Comparison of ENCODE assay signal across 24 cellular contexts in the genomic region with DNA sequence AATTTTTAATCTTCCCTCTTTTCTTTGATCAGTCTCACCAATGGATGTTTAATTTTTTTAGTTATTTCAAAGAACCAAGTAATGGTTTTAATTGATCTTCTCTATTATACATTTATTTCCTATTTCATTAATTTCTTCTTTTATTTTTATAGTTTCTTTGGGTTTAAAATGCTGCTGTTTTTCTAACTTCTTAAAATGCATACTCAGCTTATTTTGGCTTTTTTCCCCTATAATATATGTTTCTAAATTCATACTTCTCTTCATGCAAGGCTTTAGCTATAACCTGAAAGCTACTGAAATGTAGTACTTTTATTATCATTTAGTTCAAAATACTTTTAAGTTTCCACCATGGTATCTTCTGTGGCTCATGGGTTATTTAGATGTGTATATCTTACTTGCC. TPM values are rescaled to one million over a fixed set of nuclear protein-coding genes. Genes with fewer than 3 reads are reported as not detected.
DNase-seq lines count a peak whose midpoint lies in the region; ATAC-seq, FAIRE-seq and TF ChIP-seq lines count a peak whose summit lies in the region.
"Had no signal": no experiment of that assay in that cellular context is flagged by ENCODE, and none has a peak within 500 bp of the region (broad histone marks: within the 10 kb centered on the region; RNA-seq: fewer than 3 reads in every experiment).

No MANE protein-coding gene starts in this region.

- no peak overlapping the region for H3K14ac ChIP-seq in IMR-90 (replicated peaks; ENCODE audit: low read depth, low read length)

- H3K18ac ChIP-seq in IMR-90 (ENCODE audit: low read depth, low read length), result no peak overlapping the region

- no peak overlapping the region for H2BK15ac ChIP-seq in IMR-90 (ENCODE audit: low read depth, low read length)

- no peak overlapping the region for H3K4ac ChIP-seq in IMR-90 (ENCODE audit: low read depth, low read length)

- no peak overlapping the region for H2AK9ac ChIP-seq in IMR-90 (replicated peaks; ENCODE audit: low read depth, low read length, poor library complexity)

- H3K27me3 ChIP-seq in IMR-90 (ENCODE audit: control insufficient read depth, insufficient read depth, low read length), result peaks cover 2% of the 10 kb centered on the region
- H3K27me3 ChIP-seq: BLaER1 treated with 17β-estradiol and CSF1 and Interleukin-3, amounts not matched to agents 10 nM and 100 nM had no signal

- peaks cover 6% of the 10 kb centered on the region for H3K9me3 Mint-ChIP-seq in activated T-cell treated with anti-CD3 and anti-CD28 coated beads, Interleukin-2, amount 50 U/mL, for 4 hours

- CTCF ChIA-PET in A549 (lab: Yijun Ruan, JAX) (no interaction called here), IMR-90 (lab: Yijun Ruan, JAX) (no interaction called here)

- no peaks in the 10 kb centered on the region for H3K79me1 ChIP-seq in IMR-90 (ENCODE audit: low read depth in 1 of 2, low read length in 2 of 2)

- H3K9me3 ChIP-seq in A549 (peaks cover 2% of the 10 kb centered on the region; the same call in 1 of the 3 replicates), IMR-90 (ENCODE audit: control insufficient read depth, insufficient read depth, low read length) (peaks cover 6% of the 10 kb centered on the region), kidney (ENCODE audit: control insufficient read depth in 1 of 2, low read length in 2 of 2) (peaks cover 0 to 6% of the 10 kb centered on the region in 2 donors)
- H3K9me3 ChIP-seq: BE2C had no signal

- H4K91ac ChIP-seq in IMR-90 (ENCODE audit: insufficient read depth, low read depth, low read length), result no peak overlapping the region

- no peak overlapping the region for H2BK5ac ChIP-seq in IMR-90 (ENCODE audit: low read depth, low read length, poor library complexity, severe bottlenecking)

- peaks cover 10% of the 10 kb centered on the region for H3K4me1 Mint-ChIP-seq in activated T-cell treated with anti-CD3 and anti-CD28 coated beads, Interleukin-2, amount 50 U/mL, for 4 hours (ENCODE audit: low read depth)
- H3K4me1 Mint-ChIP-seq: CD14-positive monocyte had no signal

- POLR2A ChIA-PET in A549 (lab: Yijun Ruan, JAX), result no interaction called here
- POLR2A ChIA-PET in IMR-90 (lab: Charles Lee; ENCODE audit: unreplicated experiment), result no interaction called here

- no peak overlapping the region for H4K8ac ChIP-seq in IMR-90 (ENCODE audit: low read depth in 2 of 2, low read length in 2 of 2)

- H2BK120ac ChIP-seq in IMR-90 (ENCODE audit: low read depth, low read length), result no peak overlapping the region

- no peak for TF ChIP-seq EP300 in A549 (IDR thresholded peaks at IDR 0.05)

- H3K56ac ChIP-seq in IMR-90 (ENCODE audit: extremely low read depth, insufficient read depth, low read length), result no peak overlapping the region

- intact Hi-C loops in IMR-90 (cut with micrococcal nuclease), result no loop called here
- intact Hi-C loops in kidney (cut with DNase I), result no loop called here

- no peak for FAIRE-seq in A549 (lab: Jason Lieb, UNC)
- FAIRE-seq in colon (lab: Jason Lieb, UNC), result peak; percentile 18
- peak; percentile 79 for FAIRE-seq in kidney (lab: Jason Lieb, UNC)
- FAIRE-seq: D721Med, GM12891, GM19239 had no signal

- no peak overlapping the region for H2BK20ac ChIP-seq in IMR-90 (ENCODE audit: low read depth, low read length)

- H3K27me3 Mint-ChIP-seq in activated T-cell treated with anti-CD3 and anti-CD28 coated beads, Interleukin-2, amount 50 U/mL, for 4 hours (ENCODE audit: low read depth), result peaks cover 9% of the 10 kb centered on the region

- dilution Hi-C loops in IMR-90 (cut with HindIII; ENCODE audit: low sequenced_read_pairs, unreplicated experiment), result no loop called here

- no peaks in the 10 kb centered on the region for H3K9me1 ChIP-seq in IMR-90 (ENCODE audit: insufficient read depth, low read length)

- H2AFZ ChIP-seq in IMR-90 (replicated peaks; ENCODE audit: low read length, poor library complexity), result no peak overlapping the region
- H2AFZ ChIP-seq: GM23248 had no signal

- H3K36me3 Mint-ChIP-seq in activated T-cell treated with anti-CD3 and anti-CD28 coated beads, Interleukin-2, amount 50 U/mL, for 4 hours (ENCODE audit: insufficient read depth), result peaks cover 2% of the 10 kb centered on the region
- H3K36me3 Mint-ChIP-seq: CD14-positive monocyte had no signal

- H3K4me1 ChIP-seq in A549 (no peaks in the 10 kb centered on the region), IMR-90 (ENCODE audit: control insufficient read depth, insufficient read depth, low read length) (no peaks in the 10 kb centered on the region), kidney (ENCODE audit: control insufficient read depth in 1 of 2, insufficient read depth in 1 of 2, low read depth in 1 of 2, low read length in 2 of 2) (no peaks in the 10 kb centered on the region)
- H3K4me1 ChIP-seq: BE2C had no signal

- no peak overlapping the region for H3K4me3 Mint-ChIP-seq in activated T-cell treated with anti-CD3 and anti-CD28 coated beads, Interleukin-2, amount 50 U/mL, for 4 hours
- H3K4me3 Mint-ChIP-seq: CD14-positive monocyte; CD4-positive, alpha-beta T cell; CD8-positive, alpha-beta memory T cell; H9 had no signal

- no peak overlapping the region for H2AK5ac ChIP-seq in IMR-90 (ENCODE audit: low read depth, low read length)

- no peak overlapping the region for H3K23ac ChIP-seq in IMR-90 (ENCODE audit: low read depth, low read length)

- no peaks in the 10 kb centered on the region for H4K20me1 ChIP-seq in IMR-90 (ENCODE audit: insufficient read depth, low read length)
- H4K20me1 ChIP-seq: BLaER1 treated with 17β-estradiol and CSF1 and Interleukin-3, amounts not matched to agents 10 nM and 100 nM had no signal

- ATAC-seq in A549, result no peak
- ATAC-seq in IMR-90 (ENCODE audit: low read depth), result no peak
- no peak for ATAC-seq in activated T-cell treated with anti-CD3 and anti-CD28 coated beads, Interleukin-2, amount 50 U/mL, for 4 hours
- ATAC-seq: HCT116 had no signal

- no peak for TF ChIP-seq CTCF in A549 (IDR thresholded peaks at IDR 0.05)
- TF ChIP-seq CTCF in IMR-90 (conservative IDR thresholded peaks at IDR 0.05; ENCODE audit: low read depth, low read length), result no peak
- TF ChIP-seq CTCF in kidney (IDR thresholded peaks at IDR 0.05; ENCODE audit: borderline replicate concordance, extremely low read depth, insufficient read depth), result no peak

- H3K36me3 ChIP-seq in IMR-90 (ENCODE audit: control insufficient read depth, insufficient read depth, low read length) (no peaks in the 10 kb centered on the region), kidney (ENCODE audit: control insufficient read depth in 1 of 2, insufficient read depth in 2 of 2, low read length in 2 of 2) (no peaks in the 10 kb centered on the region)
- H3K36me3 ChIP-seq: BE2C; BLaER1 treated with 17β-estradiol and CSF1 and Interleukin-3, amounts not matched to agents 10 nM and 100 nM had no signal

- no peak overlapping the region for H3K4me3 ChIP-seq in A549
- no peak overlapping the region for H3K4me3 ChIP-seq in IMR-90 (ENCODE audit: insufficient read depth, low read depth, low read length)
- H3K4me3 ChIP-seq in kidney (ENCODE audit: low read length in 2 of 2), result no peak overlapping the region
- H3K4me3 ChIP-seq: BLaER1 treated with 17β-estradiol and CSF1 and Interleukin-3, amounts not matched to agents 10 nM and 100 nM; GM23248 had no signal

- TF ChIP-seq POLR2A in A549 (IDR thresholded peaks at IDR 0.05; ENCODE audit: low read length) (no peak), IMR-90 (IDR thresholded peaks at IDR 0.05; ENCODE audit: low read depth, low read length) (no peak)

- H3K9ac ChIP-seq in IMR-90 (ENCODE audit: low read depth, low read length) (no peak overlapping the region), kidney (ENCODE audit: low read length in 2 of 2) (no peak overlapping the region)
- H3K9ac ChIP-seq: BLaER1 treated with 17β-estradiol and CSF1 and Interleukin-3, amounts not matched to agents 10 nM and 100 nM; GM23248 had no signal

- H4K5ac ChIP-seq in IMR-90 (ENCODE audit: low read depth, low read length), result no peak overlapping the region

- no TSS peak for BruUV-seq in IMR-90 (replicated peaks; lab: Mats Ljungman, UMichigan)

- in situ Hi-C loops in IMR-90 (cut with MboI; ENCODE audit: low sequenced_read_pairs), result no loop called here

- no peak for TF ChIP-seq RAD21 in A549 (conservative IDR thresholded peaks at IDR 0.05 in 1 of 2, IDR thresholded peaks at IDR 0.05 in 1 of 2)
- TF ChIP-seq RAD21 in IMR-90 (IDR thresholded peaks at IDR 0.05; ENCODE audit: low read length), result no peak

- H3K4me2 ChIP-seq in A549, result no peak overlapping the region
- no peak overlapping the region for H3K4me2 ChIP-seq in IMR-90 (ENCODE audit: low read depth, low read length)
- H3K4me2 ChIP-seq: BLaER1 treated with 17β-estradiol and CSF1 and Interleukin-3, amounts not matched to agents 10 nM and 100 nM had no signal

- H3K27ac ChIP-seq in A549, result no peak overlapping the region
- no peak overlapping the region for H3K27ac ChIP-seq in IMR-90 (ENCODE audit: insufficient read depth, low read length)
- no peak overlapping the region for H3K27ac ChIP-seq in kidney (ENCODE audit: low read depth in 2 of 2, low read length in 2 of 2)
- H3K27ac ChIP-seq: BLaER1 treated with 17β-estradiol and CSF1 and Interleukin-3, amounts not matched to agents 10 nM and 100 nM; GM23248 had no signal

- DNase-seq in A549 (ENCODE audit: low read depth in 1 of 2, low spot score in 1 of 2) (no peak), IMR-90 (no peak), kidney (no peak), midbrain (lab: John Stamatoyannopoulos, UW) (no peak), iPS-NIHi7 (ENCODE audit: extremely low spot score) (no peak)
- DNase-seq in activated T-cell treated with anti-CD3 and anti-CD28 coated beads, Interleukin-2, amount 50 U/mL, for 4 hours, result no peak
- DNase-seq: ACHN; AML-193; BE2C; CD4-positive, alpha-beta T cell; CD8-positive, alpha-beta memory T cell; DMS 273 treated with DMSO at 0.1 percent for 48 hours; DMS79; EL; GF-D8; GM23248; H9 had no signal

TF ChIP-seq in A549, 52 proteins besides CTCF, POLR2A, EP300 and RAD21 (continues in another document):
- no peak for TF ChIP-seq FOSB (CRISPR knock-in tag; IDR thresholded peaks at IDR 0.05)
- TF ChIP-seq MAFK (IDR thresholded peaks at IDR 0.05; ENCODE audit: partially characterized antibody), result peak; percentile 52

RNA-seq across cellular contexts. Expression of a gene that starts 53.9 kb away (rescaled TPM):
- 60.2 and 66.0 TPM in 2 replicates for polyA plus RNA-seq in A549 (2011; rRNA removed)
- 23.3 and 26.1 TPM in 2 replicates for polyA plus RNA-seq in A549 (2012; cell fraction: cytosol; rRNA removed)
- 72.9 and 89.4 TPM in 2 replicates for polyA plus RNA-seq in A549 (2012; cell fraction: nucleus; rRNA removed)
- 27.8 to 35.9 TPM (median 32.1 TPM) in 3 replicates for polyA plus RNA-seq in A549 (2017; fragmentation: RNase III; extraction: RNeasy Plus Mini Kit Qiagen cat#74134 plus additional on column Dnase treatment)
- polyA minus RNA-seq in A549 (2011; rRNA and poly(A)+ RNA removed), result 56.5 and 92.3 TPM in 2 replicates
- 18.3 and 24.2 TPM in 2 replicates for total RNA-seq in IMR-90 (2012; rRNA removed)
- polyA plus RNA-seq in IMR-90 (2012; rRNA removed), result 24.2 and 31.1 TPM in 2 replicates
- 7.4 and 11.9 TPM in 2 replicates for polyA plus RNA-seq in IMR-90 (2012; cell fraction: cytosol; rRNA removed)
- 105 and 271 TPM in 2 replicates for polyA plus RNA-seq in IMR-90 (2012; cell fraction: nucleus; rRNA removed; ENCODE audit: low replicate concordance)
- 159 TPM for total RNA-seq in kidney
- polyA plus RNA-seq in kidney (ENCODE audit: insufficient read depth, low read depth, low replicate concordance), result 64.9 TPM
- total RNA-seq in activated T-cell treated with anti-CD3 and anti-CD28 coated beads, Interleukin-2, amount 50 U/mL, for 4 hours, result 10 to 100 TPM; 52.4 to 72.4 (median 66.4) TPM
